24 cellular contexts compared by ENCODE assay signal in the genomic region with DNA sequence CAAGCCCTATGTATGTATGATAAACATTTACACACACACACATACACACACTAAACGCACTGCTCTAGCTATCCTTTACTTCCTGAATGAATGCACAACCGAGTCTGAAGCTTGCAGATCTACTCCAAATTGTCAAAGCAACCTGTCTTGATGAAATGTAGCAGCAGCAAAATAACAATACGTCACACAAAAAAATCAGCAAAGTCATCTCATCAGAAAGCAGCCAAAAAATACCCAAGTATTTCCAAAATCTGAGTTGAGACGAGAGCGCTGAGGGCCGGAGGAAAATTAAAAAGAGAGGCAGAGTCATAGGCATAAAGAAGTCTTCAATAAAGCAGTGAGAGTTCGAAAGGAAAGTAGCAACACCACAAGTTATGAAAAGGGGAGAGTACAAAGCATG.
DNase-seq lines count a peak whose midpoint lies in the region; ATAC-seq and TF ChIP-seq lines count a peak whose summit lies in the region.
"Had no signal": no experiment of that assay in that cellular context is flagged by ENCODE, and none has a peak within 500 bp of the region (broad histone marks: within the 10 kb centered on the region; RNA-seq: fewer than 3 reads in every experiment).

No MANE protein-coding gene starts in this region.

- H3K27ac ChIP-seq in right cardiac atrium (ENCODE audit: low read length) (peak overlapping the region; percentile 51), rectal smooth muscle tissue (ENCODE audit: low read depth, low read length) (no peak overlapping the region)
- H3K27ac ChIP-seq: lower lobe of right lung, RWPE1 had no signal

- intact Hi-C loops in right cardiac atrium (cut with DNase I): loop anchor here in 3 of 4 donors (5.0 to 10.0 kb wide), 4 partner anchors 49 to 71 kb away; a partner anchor contains a TSS
- intact Hi-C loops in left colon (cut with DNase I, micrococcal nuclease): no loop called here

- 32% methylated on average over 7 of the region's 7 CpGs for WGBS in right cardiac atrium

- H3K4me1 ChIP-seq in adipocyte (ENCODE audit: control insufficient read depth, insufficient read depth, low read length) (peaks cover 48% of the 10 kb centered on the region), right cardiac atrium (ENCODE audit: control insufficient read depth, insufficient read depth, low read length) (peaks cover 9% of the 10 kb centered on the region), rectal smooth muscle tissue (ENCODE audit: control insufficient read depth, insufficient read depth, low read length) (no peaks in the 10 kb centered on the region)

- H3K36me3 ChIP-seq in adipocyte (ENCODE audit: control insufficient read depth, insufficient read depth, low read length, severe bottlenecking): no peaks in the 10 kb centered on the region
- H3K36me3 ChIP-seq in rectal smooth muscle tissue (ENCODE audit: control insufficient read depth, insufficient read depth, low read length): no peaks in the 10 kb centered on the region
- H3K36me3 ChIP-seq: lower lobe of right lung, MG63, tibial nerve had no signal

- H3K4me3 ChIP-seq in AG10803 (ENCODE audit: low read length): peak overlapping the region; percentile 2
- peak overlapping the region; percentile 81 for H3K4me3 ChIP-seq in adipocyte (ENCODE audit: low read length)
- H3K4me3 ChIP-seq in right cardiac atrium (ENCODE audit: low read length): peak overlapping the region; percentile 33
- H3K4me3 ChIP-seq in rectal smooth muscle tissue (ENCODE audit: low read length): peak overlapping the region; percentile 4
- H3K4me3 ChIP-seq: lower lobe of right lung, MG63, tibial nerve had no signal

- H3K9ac ChIP-seq in adipocyte (ENCODE audit: low read length) (peak overlapping the region; percentile 86), rectal smooth muscle tissue (ENCODE audit: low read length) (no peak overlapping the region)

- H3K9me3 ChIP-seq in adipocyte (ENCODE audit: control insufficient read depth, low read length): no peaks in the 10 kb centered on the region
- no peaks in the 10 kb centered on the region for H3K9me3 ChIP-seq in right cardiac atrium (ENCODE audit: control insufficient read depth, low read length)
- H3K9me3 ChIP-seq: lower lobe of right lung, MG63, tibial nerve had no signal

- ATAC-seq in right cardiac atrium: no peak
- ATAC-seq in left colon: no peak
- ATAC-seq: CD8-positive, alpha-beta T cell; naive thymus-derived CD8-positive, alpha-beta T cell had no signal

- TF ChIP-seq CTCF in AG10803 (conservative IDR thresholded peaks at IDR 0.05; ENCODE audit: low read length): no peak

- DNase-seq in AG10803 (ENCODE audit: low read depth): peak; percentile 25
- no peak for DNase-seq in adipocyte (ENCODE audit: low read depth)
- no peak for DNase-seq in right cardiac atrium
- DNase-seq in left colon: no peak
- no peak for DNase-seq in NCI-H146 (lab: John Stamatoyannopoulos, UW)
- no peak for DNase-seq in GM19240 (ENCODE audit: insufficient read length, low spot score)
- DNase-seq: activated CD4-positive, alpha-beta T cell treated with anti-CD3 and anti-CD28 coated beads, Interleukin-2, amount 50 U/mL, for 1 hour; activated CD8-positive, alpha-beta memory T cell treated with anti-CD3 and anti-CD28 coated beads, Interleukin-2, amount 50 U/mL, for 48 hours; activated gamma-delta T cell treated with Interleukin-2 at 50 U/mL for 16 hours; amygdala; CD8-positive, alpha-beta T cell; cerebellar nuclear complex; DND-41; effector memory CD4-positive, alpha-beta T cell; lower lobe of right lung; MG63; naive thymus-derived CD8-positive, alpha-beta T cell; NCI-H1694; NK-92 treated with Interleukin-12 subunit alpha and Interleukin-12 subunit beta, amount 100 ng/mL, for 24 hours; stimulated activated naive CD4-positive, alpha-beta T cell; SW 1271 had no signal

- no peaks in the 10 kb centered on the region for H3K27me3 ChIP-seq in adipocyte (replicated peaks; ENCODE audit: control insufficient read depth, insufficient read depth, low read length)
- H3K27me3 ChIP-seq in right cardiac atrium (ENCODE audit: control insufficient read depth, insufficient read depth): no peaks in the 10 kb centered on the region
- H3K27me3 ChIP-seq in rectal smooth muscle tissue (ENCODE audit: control insufficient read depth, insufficient read depth, low read length): no peaks in the 10 kb centered on the region
- H3K27me3 ChIP-seq: MG63, tibial nerve had no signal

Comparison
In these comparisons a context has a peak if more than half of its experiments do, and no peak if none do; other contexts are left out.
1. H3K4me3 ChIP-seq: peak in every context shown above with its lines; median percentile 81 in adipocyte; 33 in right cardiac atrium; 4 in rectal smooth muscle tissue; 2 in AG10803.
2. intact Hi-C loops: an anchor here in right cardiac atrium (5.0 to 10.0 kb wide); none called in left colon.